ENCODE assay signal across 37 cellular contexts in the genomic region with DNA sequence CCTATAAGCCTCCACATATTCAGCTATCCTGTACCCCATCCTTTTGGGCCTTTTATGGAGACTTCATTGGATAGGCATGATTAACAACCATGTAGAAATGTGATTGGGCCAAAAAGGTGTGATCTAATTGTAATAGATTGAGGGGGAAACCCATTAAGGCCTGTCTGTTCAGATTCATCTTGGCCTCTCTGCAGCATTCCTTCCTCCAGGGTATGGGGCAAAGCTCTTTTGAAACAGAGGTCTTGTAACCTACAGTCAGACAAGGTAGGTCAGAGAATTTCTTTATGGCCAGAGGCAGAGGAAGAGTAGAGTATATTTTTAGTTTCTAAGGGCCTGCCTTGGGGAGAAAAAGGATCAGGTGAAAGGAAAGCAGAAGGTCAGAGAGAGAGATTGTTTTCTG.
"Had no signal": no experiment of that assay in that cellular context is flagged by ENCODE, and none has a peak within 500 bp of the region (broad histone marks: within the 10 kb centered on the region; RNA-seq: fewer than 3 reads in every experiment).

No MANE protein-coding gene starts in this region.

- H3K9me3 ChIP-seq: Peyer's patch, SJSA1, SK-N-SH had no signal

- H3K4me1 ChIP-seq: Peyer's patch, SJSA1 had no signal

- H3K9me3 Mint-ChIP-seq: activated B cell treated with CpG ODN at 0.5 μM for 24 hours; activated CD4-positive, alpha-beta memory T cell treated with anti-CD3 and anti-CD28 coated beads, Interleukin-2, amount 10 ng/mL, durations not matched to agents 7 days and 5 days; activated naive CD4-positive, alpha-beta T cell treated with anti-CD3 and anti-CD28 coated beads, Interleukin-2, amount 10 ng/mL, durations not matched to agents 7 days and 5 days; central memory CD8-positive, alpha-beta T cell had no signal

- H3K27me3 Mint-ChIP-seq: activated B cell treated with CpG ODN at 0.5 μM for 24 hours; activated CD4-positive, alpha-beta memory T cell treated with anti-CD3 and anti-CD28 coated beads, Interleukin-2, amount 10 ng/mL, durations not matched to agents 7 days and 5 days; activated CD8-positive, alpha-beta memory T cell treated with anti-CD3 and anti-CD28 coated beads, Interleukin-2, amount 10 ng/mL, durations not matched to agents 7 days and 5 days; activated naive CD4-positive, alpha-beta T cell treated with anti-CD3 and anti-CD28 coated beads, Interleukin-2, amount 10 ng/mL, durations not matched to agents 7 days and 5 days; activated naive CD8-positive, alpha-beta T cell treated with anti-CD3 and anti-CD28 coated beads for 36 hours; central memory CD8-positive, alpha-beta T cell had no signal

- ATAC-seq: activated CD8-positive, alpha-beta memory T cell treated with anti-CD3 and anti-CD28 coated beads, Interleukin-2, amount 10 ng/mL, durations not matched to agents 7 days and 5 days; PC-3 had no signal

- H3K4me1 Mint-ChIP-seq: activated B cell treated with CpG ODN at 0.5 μM for 24 hours; activated CD4-positive, alpha-beta memory T cell treated with anti-CD3 and anti-CD28 coated beads, Interleukin-2, amount 10 ng/mL, durations not matched to agents 7 days and 5 days; activated CD8-positive, alpha-beta memory T cell treated with anti-CD3 and anti-CD28 coated beads, Interleukin-2, amount 10 ng/mL, durations not matched to agents 7 days and 5 days; activated naive CD4-positive, alpha-beta T cell treated with anti-CD3 and anti-CD28 coated beads, Interleukin-2, amount 10 ng/mL, durations not matched to agents 7 days and 5 days; activated naive CD8-positive, alpha-beta T cell treated with anti-CD3 and anti-CD28 coated beads for 36 hours; central memory CD8-positive, alpha-beta T cell had no signal

- H3K27ac Mint-ChIP-seq: activated B cell treated with CpG ODN at 0.5 μM for 24 hours; activated CD4-positive, alpha-beta memory T cell treated with anti-CD3 and anti-CD28 coated beads, Interleukin-2, amount 10 ng/mL, durations not matched to agents 7 days and 5 days; activated CD8-positive, alpha-beta memory T cell treated with anti-CD3 and anti-CD28 coated beads, Interleukin-2, amount 10 ng/mL, durations not matched to agents 7 days and 5 days; activated naive CD4-positive, alpha-beta T cell treated with anti-CD3 and anti-CD28 coated beads, Interleukin-2, amount 10 ng/mL, durations not matched to agents 7 days and 5 days; activated naive CD8-positive, alpha-beta T cell treated with anti-CD3 and anti-CD28 coated beads for 36 hours; T-helper 1 cell treated with Interleukin-12 subunit alpha and Interleukin-12 subunit beta and Interleukin-4 antibody, amounts not matched to agents 30 μg/mL and 1 μg/mL, for 36 hours; T-helper 2 cell treated with Interferon-gamma antibody and Interleukin-4, amounts not matched to agents 5 μg/mL and 100 μg/mL, for 36 hours had no signal

- H3K9ac ChIP-seq: SK-N-SH had no signal

- H3K27ac ChIP-seq: brain microvascular endothelial cell, Peyer's patch, SJSA1 had no signal

- H3K4me3 ChIP-seq: Peyer's patch, SJSA1 had no signal

- DNase-seq: activated B cell treated with CpG ODN at 0.5 μM for 24 hours; activated CD4-positive, alpha-beta memory T cell treated with anti-CD3 and anti-CD28 coated beads, Interleukin-2, amount 10 ng/mL, durations not matched to agents 7 days and 5 days; activated CD4-positive, alpha-beta T cell treated with anti-CD3 and anti-CD28 coated beads for 4 hours; activated CD4-positive, CD25-positive, alpha-beta regulatory T cell treated with anti-CD3 and anti-CD28 coated beads, Interleukin-2, amount 50 U/mL, for 72 hours; activated CD8-positive, alpha-beta memory T cell treated with anti-CD3 and anti-CD28 coated beads for 24 hours; activated CD8-positive, alpha-beta memory T cell treated with anti-CD3 and anti-CD28 coated beads, Interleukin-2, amount 10 ng/mL, durations not matched to agents 7 days and 5 days; activated CD8-positive, alpha-beta memory T cell treated with anti-CD3 and anti-CD28 coated beads, Interleukin-2, amount 50 U/mL, for 48 hours; activated effector memory CD4-positive, alpha-beta T cell treated with Interleukin-2 at 50 U/mL for 16 hours; activated naive CD4-positive, alpha-beta T cell treated with anti-CD3 and anti-CD28 coated beads, Interleukin-2, amount 10 ng/mL, durations not matched to agents 7 days and 5 days; activated naive CD8-positive, alpha-beta T cell treated with anti-CD3 and anti-CD28 coated beads for 36 hours; activated T-cell treated with anti-CD3 and anti-CD28 coated beads, Interleukin-2, amount 50 U/mL, for 48 hours; amniotic stem cell; aorta; brain microvascular endothelial cell; Kasumi-1; KG1; MM.1S; MV-4-11; NCI-H1092; NCI-H1436 treated with DMSO at 0.1 percent for 48 hours; NCI-H1694 treated with DMSO at 0.1 percent for 48 hours; NCI-H2029 treated with DMSO at 0.1 percent for 48 hours; NCI-H2107; NCI-H2171; NCI-H510A; NCI-H526; NCI-H748 treated with DMSO at 0.1 percent for 48 hours; NK-92 treated with Interleukin-12 subunit alpha and Interleukin-12 subunit beta, amount 100 ng/mL, for 24 hours; PC-3; Peyer's patch; RPMI8226; SHP77 treated with DMSO at 0.1 percent for 48 hours had no signal

- H3K27me3 ChIP-seq: brain microvascular endothelial cell, Peyer's patch, SJSA1 had no signal

- H3K4me3 Mint-ChIP-seq: activated B cell treated with CpG ODN at 0.5 μM for 24 hours; activated CD4-positive, alpha-beta memory T cell treated with anti-CD3 and anti-CD28 coated beads, Interleukin-2, amount 10 ng/mL, durations not matched to agents 7 days and 5 days; activated CD8-positive, alpha-beta memory T cell treated with anti-CD3 and anti-CD28 coated beads, Interleukin-2, amount 10 ng/mL, durations not matched to agents 7 days and 5 days; activated naive CD4-positive, alpha-beta T cell treated with anti-CD3 and anti-CD28 coated beads, Interleukin-2, amount 10 ng/mL, durations not matched to agents 7 days and 5 days; activated naive CD8-positive, alpha-beta T cell treated with anti-CD3 and anti-CD28 coated beads for 36 hours; central memory CD8-positive, alpha-beta T cell; T-helper 1 cell treated with Interleukin-12 subunit alpha and Interleukin-12 subunit beta and Interleukin-4 antibody, amounts not matched to agents 30 μg/mL and 1 μg/mL, for 36 hours; T-helper 2 cell treated with Interferon-gamma antibody and Interleukin-4, amounts not matched to agents 5 μg/mL and 100 μg/mL, for 36 hours had no signal

- H3K4me2 ChIP-seq: SK-N-SH had no signal

- H3K36me3 ChIP-seq: brain microvascular endothelial cell, Peyer's patch, SJSA1 had no signal
